ENCODE assay signal across 23 cellular contexts in the genomic region with DNA sequence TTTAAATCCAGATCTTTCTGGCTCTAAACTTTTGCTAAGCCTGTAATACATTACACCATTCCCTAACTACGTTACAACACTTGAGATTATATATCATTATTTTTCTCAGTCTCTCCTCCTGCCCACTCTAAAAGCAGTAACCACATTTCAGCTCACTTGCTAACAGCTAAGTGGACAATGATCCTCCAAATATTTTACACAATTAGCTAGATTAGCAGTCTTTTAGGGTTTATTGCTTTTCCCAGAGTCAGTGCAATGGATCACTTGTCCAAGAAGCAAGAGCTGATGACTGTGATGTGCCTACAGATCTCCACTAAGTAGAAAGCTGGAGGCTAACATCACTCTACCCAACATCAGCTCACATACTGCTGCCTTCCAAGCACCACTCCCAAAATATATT. TPM values are rescaled to one million over a fixed set of nuclear protein-coding genes. Genes with fewer than 3 reads are reported as not detected.
A peak's percentile ranks its signal among the peaks of the same experiment; 100 is the strongest.
DNase-seq lines count a peak whose midpoint lies in the region; TF ChIP-seq lines count a peak whose summit lies in the region.
"Had no signal": no experiment of that assay in that cellular context is flagged by ENCODE, and none has a peak within 500 bp of the region (broad histone marks: within the 10 kb centered on the region; RNA-seq: fewer than 3 reads in every experiment).

No MANE protein-coding gene starts in this region.

- H3K27ac ChIP-seq in HEK293 (ENCODE audit: extremely low read depth, low read depth, low read length) = no peak overlapping the region
- H3K27ac ChIP-seq: BLaER1 had no signal

- CTCF ChIA-PET in HEK293 (lab: Yijun Ruan, JAX) = interaction anchor here (0.6 to 1.2 kb wide), 2 partner anchors 12 to 19 kb away, joined by 3 read pairs; no protein-coding TSS in a partner anchor

- no peak overlapping the region for H3K4me3 ChIP-seq in HEK293 (ENCODE audit: low read depth, low read length)
- H3K4me3 ChIP-seq: BLaER1, GM12878 had no signal

- no peaks in the 10 kb centered on the region for H3K9me3 ChIP-seq in HEK293 (ENCODE audit: control insufficient read depth, insufficient read depth, low read depth, low read length)
- H3K9me3 ChIP-seq: BE2C, BLaER1 had no signal

- POLR2A ChIA-PET in HEK293 (lab: Yijun Ruan, JAX) = interaction anchor here (1.1 kb wide), 1 partner anchor 18 kb away, joined by 4 read pairs; the partner anchor contains the start of gene CPNE8

- DNase-seq in MV-4-11 (lab: John Stamatoyannopoulos, UW) = peak; percentile 3
- peak; percentile 23 for DNase-seq in amniotic epithelial cell (ENCODE audit: low read depth)
- no peak for DNase-seq in NCI-H510A treated with DMSO at 0.1 percent for 48 hours (lab: John Stamatoyannopoulos, UW)
- DNase-seq in RPMI8226 = no peak
- no peak for DNase-seq in mesenteric fat pad (ENCODE audit: low spot score)
- DNase-seq: 8988T; ACHN; BE2C; C1 segment of cervical spinal cord; CD4-positive, alpha-beta memory T cell; CD4-positive, CD25-positive, alpha-beta regulatory T cell; CD8-positive, alpha-beta memory T cell; COR-L47; DMS 273 treated with DMSO at 0.1 percent for 48 hours; DMS153; DMS53; DMS79; DND-41; EL; GDM1 had no signal

- H3K36me3 ChIP-seq in HEK293 (ENCODE audit: control insufficient read depth in 2 of 2, insufficient read depth in 1 of 2, low read length in 2 of 2) = no peaks in the 10 kb centered on the region
- H3K36me3 ChIP-seq: BLaER1 had no signal

- no peak for TF ChIP-seq CTCF in HEK293 (tag by site-specific recombination; IDR thresholded peaks at IDR 0.05)

- peaks cover 12% of the 10 kb centered on the region for H3K4me1 ChIP-seq in HEK293 (ENCODE audit: control insufficient read depth, insufficient read depth, low read length)
- H3K4me1 ChIP-seq: BLaER1 had no signal

TF ChIP-seq in HEK293, 187 proteins besides CTCF, POLR2A, EP300 and RAD21:
- peak; percentile 32; the same call in 1 of the 2 replicates for TF ChIP-seq OSR2 (tag by site-specific recombination; IDR thresholded peaks at IDR 0.05)
- TF ChIP-seq ZNF146 (tag by site-specific recombination; IDR thresholded peaks at IDR 0.05) = no peak
- no peak for TF ChIP-seq ZNF560 (tag by site-specific recombination; IDR thresholded peaks at IDR 0.05; ENCODE audit: borderline replicate concordance)
- no peak for TF ChIP-seq ZNF274 (IDR thresholded peaks at IDR 0.05; ENCODE audit: low read length)
- TF ChIP-seq ZNF274 (tag by site-specific recombination; IDR thresholded peaks at IDR 0.05; ENCODE audit: borderline replicate concordance) = no peak
- TF ChIP-seq FEZF1 (tag by site-specific recombination; IDR thresholded peaks at IDR 0.05) = peak; percentile 59
- TF ChIP-seq ZNF776 (tag by site-specific recombination; IDR thresholded peaks at IDR 0.05; ENCODE audit: borderline replicate concordance) = no peak
- no peak for TF ChIP-seq ZNF280C (tag by site-specific recombination; IDR thresholded peaks at IDR 0.05)

RNA-seq across cellular contexts. Expression of gene CPNE8, which starts 17.6 kb away (rescaled TPM):
- total RNA-seq in mesenteric fat pad = 34.0 TPM

Comparison
In these comparisons a context has a peak if more than half of its experiments do, and no peak if none do; other contexts are left out.
1. DNase-seq: peak in MV-4-11 (single experiment) and amniotic epithelial cell (single experiment); none in NCI-H510A treated with DMSO at 0.1 percent for 48 hours (single experiment), RPMI8226 (single experiment) and mesenteric fat pad (single experiment).